ENCODE assay signal across 8 cellular contexts in the genomic region with DNA sequence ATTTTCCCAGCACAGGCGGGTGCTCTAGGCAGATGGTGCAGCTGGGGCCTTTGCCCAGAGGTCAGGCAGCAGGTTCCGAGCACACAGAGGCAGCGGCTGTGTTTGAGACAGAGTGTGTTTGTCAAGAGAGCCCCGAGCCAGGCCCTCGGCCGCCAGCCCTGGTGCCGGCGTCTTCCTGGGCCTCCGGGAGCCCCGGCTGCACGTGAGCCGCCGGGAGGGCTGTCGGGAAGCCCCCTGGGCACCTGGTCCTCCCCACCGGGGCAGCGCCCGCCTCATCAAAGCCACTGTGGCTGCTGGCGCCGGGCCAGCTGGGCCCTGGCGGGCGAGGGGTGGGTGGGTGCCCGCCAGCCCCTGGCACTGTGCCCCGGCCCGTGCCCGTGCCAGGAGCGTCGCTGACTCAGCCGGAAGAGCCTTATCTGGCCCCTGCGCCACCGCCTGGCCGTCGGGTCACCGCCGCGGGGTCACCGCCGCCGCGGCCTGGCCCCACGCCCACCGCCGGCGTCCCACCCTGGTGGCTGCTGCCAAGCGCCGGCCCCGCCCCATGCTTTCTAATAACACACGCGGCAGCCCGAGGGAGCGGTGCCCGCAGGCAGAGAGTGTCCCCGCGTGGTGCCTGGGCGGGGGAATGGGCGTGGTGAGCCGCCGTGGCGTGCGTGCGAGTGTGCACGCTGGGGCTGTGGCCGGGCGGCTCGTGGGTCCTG. TPM values are rescaled to one million over a fixed set of nuclear protein-coding genes. Genes with fewer than 3 reads are reported as not detected.
DNase-seq lines count a peak whose midpoint lies in the region; ATAC-seq, FAIRE-seq and TF ChIP-seq lines count a peak whose summit lies in the region.

No MANE protein-coding gene starts in this region.

- CTCF ChIA-PET in HEK293 (lab: Yijun Ruan, JAX), result no interaction called here

- peak overlapping the region; percentile 66 for H3K27ac ChIP-seq in CD4-positive, CD25-positive, alpha-beta regulatory T cell (ENCODE audit: insufficient read depth, low read length, poor library complexity, severe bottlenecking)
- no peak overlapping the region for H3K27ac ChIP-seq in HEK293 (ENCODE audit: extremely low read depth, low read depth, low read length)
- H3K27ac ChIP-seq in SK-N-MC, result peak overlapping the region; percentile 70
- H3K27ac ChIP-seq in left ventricle myocardium inferior (replicated peaks), result peak overlapping the region; percentile 80
- H3K27ac ChIP-seq in skin epidermis, result peak overlapping the region in 20 of 21 experiments; percentile 1 to 84 (median 70)

- H3K27me3 ChIP-seq in CD4-positive, CD25-positive, alpha-beta regulatory T cell (ENCODE audit: control insufficient read depth, insufficient read depth, low read length), result no peaks in the 10 kb centered on the region
- no peaks in the 10 kb centered on the region for H3K27me3 ChIP-seq in left ventricle myocardium inferior (ENCODE audit: low read depth)

- H3K27me3 Mint-ChIP-seq in CD4-positive, CD25-positive, alpha-beta regulatory T cell, result no peaks in the 10 kb centered on the region

- intact Hi-C loops in left ventricle myocardium inferior (cut with micrococcal nuclease), result no loop called here

- peak overlapping the region; percentile 76 to 100 (median 87) for H3K27ac Mint-ChIP-seq in CD4-positive, CD25-positive, alpha-beta regulatory T cell
- H3K27ac Mint-ChIP-seq in activated naive CD4-positive, alpha-beta T cell treated with anti-CD3 and anti-CD28 coated beads, Interleukin-2, amount 50 U/mL, for 72 hours, result no peak overlapping the region

- POLR2A ChIA-PET in HEK293 (lab: Yijun Ruan, JAX), result interaction anchor here (0.6 kb wide), 1 partner anchor 26 kb away, joined by 3 read pairs; no protein-coding TSS in a partner anchor

- no peak for FAIRE-seq in D721Med (lab: Jason Lieb, UNC)

- peaks cover 0 to 3% (median 0%) of the 10 kb centered on the region in 7 donors for H3K9me3 Mint-ChIP-seq in CD4-positive, CD25-positive, alpha-beta regulatory T cell
- H3K9me3 Mint-ChIP-seq in activated naive CD4-positive, alpha-beta T cell treated with anti-CD3 and anti-CD28 coated beads, Interleukin-2, amount 50 U/mL, for 72 hours, result no peaks in the 10 kb centered on the region

- no peaks in the 10 kb centered on the region for H3K9me3 ChIP-seq in CD4-positive, CD25-positive, alpha-beta regulatory T cell (ENCODE audit: control insufficient read depth in 2 of 2, low read length in 2 of 2)
- H3K9me3 ChIP-seq in HEK293 (ENCODE audit: control insufficient read depth, insufficient read depth, low read depth, low read length) (no peaks in the 10 kb centered on the region), SK-N-MC (ENCODE audit: low read depth, low read length) (no peaks in the 10 kb centered on the region), left ventricle myocardium inferior (replicated peaks) (no peaks in the 10 kb centered on the region)

- peak overlapping the region; percentile 78 to 83 (median 81) for H3K4me3 Mint-ChIP-seq in CD4-positive, CD25-positive, alpha-beta regulatory T cell

- peaks cover 3% of the 10 kb centered on the region for H3K36me3 Mint-ChIP-seq in CD4-positive, CD25-positive, alpha-beta regulatory T cell
- peaks cover 0 to 26% of the 10 kb centered on the region in 2 donors for H3K36me3 Mint-ChIP-seq in activated naive CD4-positive, alpha-beta T cell treated with anti-CD3 and anti-CD28 coated beads, Interleukin-2, amount 50 U/mL, for 72 hours

- peak; percentile 73 to 78 for ATAC-seq in CD4-positive, CD25-positive, alpha-beta regulatory T cell (ENCODE audit: low read depth in 2 of 2)
- peak; percentile 67 to 75 for ATAC-seq in activated naive CD4-positive, alpha-beta T cell treated with anti-CD3 and anti-CD28 coated beads, Interleukin-2, amount 50 U/mL, for 72 hours
- no peak for ATAC-seq in HG03457 (IDR thresholded peaks at IDR 0.05; ENCODE audit: unreplicated experiment)

- DNase-seq in CD4-positive, CD25-positive, alpha-beta regulatory T cell, result peak; percentile 64 to 73 (median 72)
- DNase-seq in SK-N-MC (ENCODE audit: low read depth, low spot score) (no peak), left ventricle myocardium inferior (peak; percentile 76), D721Med (ENCODE audit: insufficient read length, low spot score) (no peak)
- DNase-seq in activated naive CD4-positive, alpha-beta T cell treated with anti-CD3 and anti-CD28 coated beads, Interleukin-2, amount 50 U/mL, for 72 hours (ENCODE audit: low spot score in 2 of 2), result peak in 1 of 2 donors; percentile 60

- peak overlapping the region; percentile 51 for H3K9ac ChIP-seq in SK-N-MC (ENCODE audit: insufficient read length)

- peak overlapping the region; percentile 53 for H3K4me3 ChIP-seq in CD4-positive, CD25-positive, alpha-beta regulatory T cell (ENCODE audit: low read depth, low read length)
- no peak overlapping the region for H3K4me3 ChIP-seq in HEK293 (ENCODE audit: low read depth, low read length)
- peak overlapping the region; percentile 74 for H3K4me3 ChIP-seq in SK-N-MC
- H3K4me3 ChIP-seq in left ventricle myocardium inferior, result peak overlapping the region; percentile 62
- peak overlapping the region; percentile 0 to 47 (median 26) for H3K4me3 ChIP-seq in skin epidermis

- H3K4me1 Mint-ChIP-seq in CD4-positive, CD25-positive, alpha-beta regulatory T cell, result peaks cover 0 to 33% (median 19%) of the 10 kb centered on the region in 4 donors

- H3K36me3 ChIP-seq in CD4-positive, CD25-positive, alpha-beta regulatory T cell (ENCODE audit: control insufficient read depth, insufficient read depth, low read length), result no peaks in the 10 kb centered on the region
- H3K36me3 ChIP-seq in HEK293 (ENCODE audit: control insufficient read depth in 2 of 2, insufficient read depth in 1 of 2, low read length in 2 of 2), result peaks cover 0 to 38% of the 10 kb centered on the region in 2 experiments; a peak in 1 of 3 replicates
- H3K36me3 ChIP-seq in SK-N-MC (ENCODE audit: insufficient read depth, low read length), result no peaks in the 10 kb centered on the region; the same call in 1 of the 2 replicates
- peaks cover 4% of the 10 kb centered on the region for H3K36me3 ChIP-seq in left ventricle myocardium inferior

- peaks cover 18% of the 10 kb centered on the region for H3K4me1 ChIP-seq in CD4-positive, CD25-positive, alpha-beta regulatory T cell (ENCODE audit: control insufficient read depth, insufficient read depth, low read length, poor library complexity, severe bottlenecking)
- H3K4me1 ChIP-seq in HEK293 (ENCODE audit: control insufficient read depth, insufficient read depth, low read length) (no peaks in the 10 kb centered on the region), left ventricle myocardium inferior (peaks cover 22% of the 10 kb centered on the region)

- no peak for TF ChIP-seq CTCF in HEK293 (tag by site-specific recombination; IDR thresholded peaks at IDR 0.05)
- no peak for TF ChIP-seq CTCF in left ventricle myocardium inferior (IDR thresholded peaks at IDR 0.05; ENCODE audit: borderline replicate concordance)
- no peak for TF ChIP-seq CTCF in D721Med (IDR thresholded peaks at IDR 0.05; ENCODE audit: insufficient read depth, missing control alignments)

TF ChIP-seq in HEK293, 187 proteins besides CTCF, POLR2A, EP300 and RAD21:
- TF ChIP-seq ZNF2 (tag by site-specific recombination; IDR thresholded peaks at IDR 0.05) (no peak), ZNF692 (tag by site-specific recombination; IDR thresholded peaks at IDR 0.05) (no peak), KLF1 (tag by site-specific recombination; IDR thresholded peaks at IDR 0.05) (peak; percentile 57)

RNA-seq across cellular contexts. Expression of gene ARID3A, which starts 14.9 kb away (rescaled TPM):
- total RNA-seq in CD4-positive, CD25-positive, alpha-beta regulatory T cell, result 14.4 TPM
- polyA plus RNA-seq in CD4-positive, CD25-positive, alpha-beta regulatory T cell, result 1 to 10 TPM in 2 of 4 donors, under 1 TPM in 2; 0.63 to 1.4 (median 0.99) TPM
- 10 to 100 TPM; 22.4 to 35.7 TPM for total RNA-seq in activated naive CD4-positive, alpha-beta T cell treated with anti-CD3 and anti-CD28 coated beads, Interleukin-2, amount 50 U/mL, for 72 hours
- 4.8 TPM for total RNA-seq in left ventricle myocardium inferior

RNA-seq across cellular contexts. Expression of gene KISS1R, which starts 23.6 kb away (rescaled TPM):
- total RNA-seq in CD4-positive, CD25-positive, alpha-beta regulatory T cell, result 0.86 TPM
- polyA plus RNA-seq in CD4-positive, CD25-positive, alpha-beta regulatory T cell, result 1 to 10 TPM in 1 of 4 donors, under 1 TPM in 2, not detected in 1; 0.21 to 1.2 (median 0.48) TPM
- total RNA-seq in activated naive CD4-positive, alpha-beta T cell treated with anti-CD3 and anti-CD28 coated beads, Interleukin-2, amount 50 U/mL, for 72 hours, result 10 to 100 TPM; 10.9 to 32.4 TPM
- not detected for total RNA-seq in left ventricle myocardium inferior

RNA-seq across cellular contexts. Expression of gene R3HDM4, which starts 27.7 kb away (rescaled TPM):
- total RNA-seq in CD4-positive, CD25-positive, alpha-beta regulatory T cell, result 266 TPM
- polyA plus RNA-seq in CD4-positive, CD25-positive, alpha-beta regulatory T cell, result 100 to 1,000 TPM; 249 to 283 (median 267) TPM
- 100 to 1,000 TPM in 1 of 2 donors, 10 to 100 TPM in 1; 98.3 to 102 TPM for total RNA-seq in activated naive CD4-positive, alpha-beta T cell treated with anti-CD3 and anti-CD28 coated beads, Interleukin-2, amount 50 U/mL, for 72 hours
- total RNA-seq in left ventricle myocardium inferior, result 21.6 TPM

RNA-seq across cellular contexts. Expression of gene WDR18, which starts 43.4 kb away (rescaled TPM):
- total RNA-seq in CD4-positive, CD25-positive, alpha-beta regulatory T cell, result 23.8 TPM
- polyA plus RNA-seq in CD4-positive, CD25-positive, alpha-beta regulatory T cell, result 10 to 100 TPM; 55.4 to 71.1 (median 64.9) TPM
- total RNA-seq in activated naive CD4-positive, alpha-beta T cell treated with anti-CD3 and anti-CD28 coated beads, Interleukin-2, amount 50 U/mL, for 72 hours, result 10 to 100 TPM; 55.5 to 83.8 TPM
- 19.4 TPM for total RNA-seq in left ventricle myocardium inferior

RNA-seq across cellular contexts. Expression of gene RNU6-9, which starts 47.5 kb away (rescaled TPM):
- total RNA-seq in CD4-positive, CD25-positive, alpha-beta regulatory T cell, result not detected
- polyA plus RNA-seq in CD4-positive, CD25-positive, alpha-beta regulatory T cell, result not detected
- not detected for total RNA-seq in activated naive CD4-positive, alpha-beta T cell treated with anti-CD3 and anti-CD28 coated beads, Interleukin-2, amount 50 U/mL, for 72 hours
- not detected for total RNA-seq in left ventricle myocardium inferior

Comparison
In these comparisons a context has a peak if more than half of its experiments do, and no peak if none do; other contexts are left out.
1. DNase-seq: peak in CD4-positive, CD25-positive, alpha-beta regulatory T cell (3 of 3) and left ventricle myocardium inferior (single experiment); none in SK-N-MC (single experiment) and D721Med (single experiment).
2. H3K27ac Mint-ChIP-seq: peak in CD4-positive, CD25-positive, alpha-beta regulatory T cell (3 of 3); none in activated naive CD4-positive, alpha-beta T cell treated with anti-CD3 and anti-CD28 coated beads, Interleukin-2, amount 50 U/mL, for 72 hours (0 of 2).